In genomic region chr4:38177792-38178665, GRCh38 we compare ENCODE assay signal across 8 cellular contexts.
DNase-seq lines count a peak whose midpoint lies in the region; ATAC-seq and TF ChIP-seq lines count a peak whose summit lies in the region.

No MANE protein-coding gene starts in this region.

- POLR2A ChIA-PET in WTC11 (lab: Charles Lee) = interaction anchor here (0.5 kb wide), 1 partner anchor 284 kb away, joined by 4 read pairs; no protein-coding TSS in a partner anchor

- CTCF ChIA-PET in WTC11 (lab: Charles Lee) = interaction anchor here (0.7 to 3.0 kb wide), 2 partner anchors 109 to 473 kb away, joined by 4 to 36 read pairs; no protein-coding TSS in a partner anchor

- no peaks in the 10 kb centered on the region for H3K4me1 ChIP-seq in aorta (ENCODE audit: control insufficient read depth in 1 of 2, insufficient read depth in 2 of 2, low read length in 2 of 2)

- no peak overlapping the region for H3K4me3 ChIP-seq in aorta (ENCODE audit: low read length in 2 of 2)

- DNase-seq in CD14-positive monocyte (ENCODE audit: low spot score) = peak; percentile 62
- peak; percentile 24 for DNase-seq in NOMO-1 treated with dmso at 0.1 percent for 144 hours (lab: John Stamatoyannopoulos, UW; ENCODE audit: unreplicated experiment)
- DNase-seq in activated naive CD8-positive, alpha-beta T cell treated with anti-CD3 and anti-CD28 coated beads for 36 hours = peak; percentile 45
- peak; percentile 51 for DNase-seq in mucosa of gallbladder (ENCODE audit: low spot score)
- peak; percentile 76 to 83 for DNase-seq in aorta
- no peak for DNase-seq in WTC11 (ENCODE audit: low spot score)
- no peak for DNase-seq in NCI-H1436 (lab: John Stamatoyannopoulos, UW)

- H3K9me3 ChIP-seq in aorta (ENCODE audit: control insufficient read depth, low read length) = no peaks in the 10 kb centered on the region

- intact Hi-C loops in CD14-positive monocyte (cut with micrococcal nuclease) (loop anchor here (2.0 to 5.0 kb wide), 4 partner anchors 116 to 684 kb away; no protein-coding TSS in a partner anchor), aorta (cut with DNase I) (loop anchor here (2.0 to 5.0 kb wide), 6 partner anchors 116 to 569 kb away; no protein-coding TSS in a partner anchor)

- H3K27me3 Mint-ChIP-seq in CD14-positive monocyte (ENCODE audit: low read depth in 3 of 3) (peaks cover 0 to 2% (median 0%) of the 10 kb centered on the region in 3 donors), WTC11 (ENCODE audit: low read depth) (peaks cover 3% of the 10 kb centered on the region)
- no peaks in the 10 kb centered on the region for H3K27me3 Mint-ChIP-seq in activated naive CD8-positive, alpha-beta T cell treated with anti-CD3 and anti-CD28 coated beads for 36 hours

- H3K9me3 Mint-ChIP-seq in CD14-positive monocyte = peaks cover 0 to 6% (median 4%) of the 10 kb centered on the region in 7 donors
- H3K9me3 Mint-ChIP-seq in activated naive CD8-positive, alpha-beta T cell treated with anti-CD3 and anti-CD28 coated beads for 36 hours = no peaks in the 10 kb centered on the region
- peaks cover 34% of the 10 kb centered on the region for H3K9me3 Mint-ChIP-seq in WTC11

- H3K27me3 ChIP-seq in aorta (ENCODE audit: control insufficient read depth in 1 of 2, insufficient read depth in 2 of 2, low read length in 1 of 2) = no peaks in the 10 kb centered on the region

- no peaks in the 10 kb centered on the region for H3K36me3 ChIP-seq in aorta (ENCODE audit: control insufficient read depth in 1 of 2, insufficient read depth in 2 of 2, low read length in 1 of 2)

- H3K36me3 Mint-ChIP-seq in CD14-positive monocyte (peaks cover 0 to 6% of the 10 kb centered on the region in 2 donors), WTC11 (peaks cover 32% of the 10 kb centered on the region)
- H3K36me3 Mint-ChIP-seq in activated naive CD8-positive, alpha-beta T cell treated with anti-CD3 and anti-CD28 coated beads for 36 hours = peaks cover 3% of the 10 kb centered on the region

- H3K27ac Mint-ChIP-seq in CD14-positive monocyte (peak overlapping the region in 6 of 7 donors; percentile 0 to 87 (median 48)), WTC11 (no peak overlapping the region)
- H3K27ac Mint-ChIP-seq in activated naive CD8-positive, alpha-beta T cell treated with anti-CD3 and anti-CD28 coated beads for 36 hours = peak overlapping the region; percentile 87

- H3K4me1 Mint-ChIP-seq in CD14-positive monocyte = peaks cover 49% of the 10 kb centered on the region
- H3K4me1 Mint-ChIP-seq in activated naive CD8-positive, alpha-beta T cell treated with anti-CD3 and anti-CD28 coated beads for 36 hours = peaks cover 51% of the 10 kb centered on the region
- H3K4me1 Mint-ChIP-seq in WTC11 = peaks cover 7% of the 10 kb centered on the region

- no peak overlapping the region for H3K27ac ChIP-seq in aorta (ENCODE audit: low read depth in 1 of 2, low read length in 2 of 2)

- 48 to 54% methylated on average over 9 of the region's 9 CpGs for WGBS in aorta, 2 donors

- ATAC-seq in aorta (ENCODE audit: low FRiP score) (peak; percentile 58), HG02884 (IDR thresholded peaks at IDR 0.05; ENCODE audit: unreplicated experiment) (no peak), WTC11 (no peak)

- H3K4me3 Mint-ChIP-seq in CD14-positive monocyte (peak overlapping the region in 1 of 2 donors; percentile 78), WTC11 (no peak overlapping the region)
- H3K4me3 Mint-ChIP-seq in activated naive CD8-positive, alpha-beta T cell treated with anti-CD3 and anti-CD28 coated beads for 36 hours = peak overlapping the region; percentile 57

- TF ChIP-seq CTCF in CD14-positive monocyte (IDR thresholded peaks at IDR 0.05) (no peak), WTC11 (IDR thresholded peaks at IDR 0.05) (no peak)

TF ChIP-seq in WTC11, 78 proteins besides CTCF, POLR2A, EP300 and RAD21 (continues in another document):
- TF ChIP-seq AFF4 (CRISPR knock-in tag; IDR thresholded peaks at IDR 0.05; ENCODE audit: borderline replicate concordance) (no peak), JAZF1 (CRISPR knock-in tag; IDR thresholded peaks at IDR 0.05) (no peak), USF2 (CRISPR knock-in tag; IDR thresholded peaks at IDR 0.05) (no peak), ZNF138 (CRISPR knock-in tag; conservative IDR thresholded peaks at IDR 0.05) (no peak), ATF3 (CRISPR knock-in tag; conservative IDR thresholded peaks at IDR 0.05) (no peak), ETV6 (CRISPR knock-in tag; IDR thresholded peaks at IDR 0.05) (no peak), ZNF425 (CRISPR knock-in tag; conservative IDR thresholded peaks at IDR 0.05) (no peak), MLX (CRISPR knock-in tag; IDR thresholded peaks at IDR 0.05) (no peak), PREB (CRISPR knock-in tag; IDR thresholded peaks at IDR 0.05; ENCODE audit: borderline replicate concordance) (no peak), SOX15 (CRISPR knock-in tag; IDR thresholded peaks at IDR 0.05) (no peak), RELA (CRISPR knock-in tag; IDR thresholded peaks at IDR 0.05; ENCODE audit: borderline replicate concordance) (no peak), ZNF219 (CRISPR knock-in tag; IDR thresholded peaks at IDR 0.05; ENCODE audit: borderline replicate concordance) (no peak), CREB1 (CRISPR knock-in tag; IDR thresholded peaks at IDR 0.05) (no peak), OVOL2 (CRISPR knock-in tag; IDR thresholded peaks at IDR 0.05; ENCODE audit: borderline replicate concordance) (no peak)

Comparison
In these comparisons a context has a peak if more than half of its experiments do, and no peak if none do; other contexts are left out.
1. DNase-seq: peak in CD14-positive monocyte (single experiment), NOMO-1 treated with dmso at 0.1 percent for 144 hours (single experiment), activated naive CD8-positive, alpha-beta T cell treated with anti-CD3 and anti-CD28 coated beads for 36 hours (single experiment), mucosa of gallbladder (single experiment) and aorta (2 of 2); none in WTC11 (single experiment) and NCI-H1436 (single experiment).